22 cellular contexts compared by ENCODE assay signal in genomic region chr16:58048494-58048893, GRCh38.
"Had no signal": no experiment of that assay in that cellular context is flagged by ENCODE, and none has a peak within 500 bp of the region (broad histone marks: within the 10 kb centered on the region; RNA-seq: fewer than 3 reads in every experiment).

No MANE protein-coding gene starts in this region.

- H3K9me3 Mint-ChIP-seq: activated T-cell treated with anti-CD3 and anti-CD28 coated beads, Interleukin-2, amount 50 U/mL, for 24 hours; activated T-helper 17 cell treated with anti-CD3 and anti-CD28 coated beads, Interleukin-2, amount 50 U/mL, for 72 hours; effector memory CD8-positive, alpha-beta T cell; natural killer cell; stimulated activated effector memory CD8-positive, alpha-beta T cell treated with anti-CD3 and anti-CD28 coated beads, Interleukin-12 subunit alpha, Interleukin-12 subunit beta, amount 100 ng/mL, for 72 hours; stimulated activated naive CD8-positive, alpha-beta T cell treated with anti-CD3 and anti-CD28 coated beads, Interleukin-15, amount 100 ng/mL, for 72 hours had no signal

- H3K4me1 ChIP-seq: adrenal gland, colonic mucosa had no signal

- ATAC-seq: activated T-helper 17 cell treated with anti-CD3 and anti-CD28 coated beads, Interleukin-2, amount 50 U/mL, for 72 hours; effector memory CD8-positive, alpha-beta T cell; gastrocnemius medialis; left lobe of liver; natural killer cell; stimulated activated effector memory CD8-positive, alpha-beta T cell treated with anti-CD3 and anti-CD28 coated beads, Interleukin-12 subunit alpha, Interleukin-12 subunit beta, amount 100 ng/mL, for 72 hours; stimulated activated naive CD8-positive, alpha-beta T cell treated with anti-CD3 and anti-CD28 coated beads, Interleukin-15, amount 100 ng/mL, for 72 hours had no signal

- H3K36me3 ChIP-seq: adrenal gland, colonic mucosa had no signal

- H3K27me3 Mint-ChIP-seq: activated naive CD8-positive, alpha-beta T cell; activated T-helper 17 cell treated with anti-CD3 and anti-CD28 coated beads, Interleukin-2, amount 50 U/mL, for 72 hours; stimulated activated naive CD8-positive, alpha-beta T cell treated with anti-CD3 and anti-CD28 coated beads, Interleukin-15, amount 100 ng/mL, for 72 hours had no signal

- H3K27ac ChIP-seq: adrenal gland, colonic mucosa, dorsolateral prefrontal cortex had no signal

- H3K36me3 Mint-ChIP-seq: activated naive CD8-positive, alpha-beta T cell; natural killer cell; stimulated activated effector memory CD8-positive, alpha-beta T cell treated with anti-CD3 and anti-CD28 coated beads, Interleukin-12 subunit alpha, Interleukin-12 subunit beta, amount 100 ng/mL, for 72 hours had no signal

- DNase-seq: activated CD4-positive, alpha-beta T cell treated with anti-CD3 and anti-CD28 coated beads for 1 hour; activated CD4-positive, alpha-beta T cell treated with anti-CD3 and anti-CD28 coated beads, Interleukin-2, amount 50 U/mL, for 1 hour; activated T-cell treated with anti-CD3 and anti-CD28 coated beads, Interleukin-2, amount 50 U/mL, for 24 hours; adrenal gland; colonic mucosa; dorsolateral prefrontal cortex; effector memory CD8-positive, alpha-beta T cell; esophagus squamous epithelium; gastrocnemius medialis; midbrain; natural killer cell; occipital lobe; stimulated activated CD4-positive, alpha-beta T cell treated with anti-CD3 and anti-CD28 coated beads, Interleukin-1b, Interleukin-23, amount 100 ng/mL, for 48 hours; stimulated activated naive CD8-positive, alpha-beta T cell treated with anti-CD3 and anti-CD28 coated beads, Interleukin-15, amount 100 ng/mL, for 72 hours; T-helper 9 cell had no signal

- H3K9me3 ChIP-seq: adrenal gland, colonic mucosa, esophagus squamous epithelium, gastrocnemius medialis, tibial nerve had no signal

- H3K4me1 Mint-ChIP-seq: activated T-helper 17 cell treated with anti-CD3 and anti-CD28 coated beads, Interleukin-2, amount 50 U/mL, for 72 hours; natural killer cell; stimulated activated naive CD8-positive, alpha-beta T cell treated with anti-CD3 and anti-CD28 coated beads, Interleukin-15, amount 100 ng/mL, for 72 hours had no signal

- H3K27ac Mint-ChIP-seq: activated naive CD8-positive, alpha-beta T cell; activated T-cell treated with anti-CD3 and anti-CD28 coated beads, Interleukin-2, amount 50 U/mL, for 24 hours; activated T-helper 17 cell treated with anti-CD3 and anti-CD28 coated beads, Interleukin-2, amount 50 U/mL, for 72 hours; effector memory CD8-positive, alpha-beta T cell; natural killer cell; stimulated activated effector memory CD8-positive, alpha-beta T cell treated with anti-CD3 and anti-CD28 coated beads, Interleukin-12 subunit alpha, Interleukin-12 subunit beta, amount 100 ng/mL, for 72 hours had no signal

- H3K4me3 Mint-ChIP-seq: activated naive CD8-positive, alpha-beta T cell; activated T-cell treated with anti-CD3 and anti-CD28 coated beads, Interleukin-2, amount 50 U/mL, for 24 hours; activated T-helper 17 cell treated with anti-CD3 and anti-CD28 coated beads, Interleukin-2, amount 50 U/mL, for 72 hours; effector memory CD8-positive, alpha-beta T cell; natural killer cell; stimulated activated effector memory CD8-positive, alpha-beta T cell treated with anti-CD3 and anti-CD28 coated beads, Interleukin-12 subunit alpha, Interleukin-12 subunit beta, amount 100 ng/mL, for 72 hours; stimulated activated naive CD8-positive, alpha-beta T cell treated with anti-CD3 and anti-CD28 coated beads, Interleukin-15, amount 100 ng/mL, for 72 hours had no signal

- H3K4me3 ChIP-seq: adrenal gland, colonic mucosa, dorsolateral prefrontal cortex, esophagus squamous epithelium, gastrocnemius medialis, tibial nerve had no signal

- H3K27me3 ChIP-seq: adrenal gland, colonic mucosa, dorsolateral prefrontal cortex, esophagus squamous epithelium, gastrocnemius medialis, tibial nerve had no signal

- FAIRE-seq: astrocyte, keratinocyte had no signal
